Comparison of ENCODE assay signal across 30 cellular contexts in genomic region chr15:39041979-39042485, GRCh38.
"Had no signal": no experiment of that assay in that cellular context is flagged by ENCODE, and none has a peak within 500 bp of the region (broad histone marks: within the 10 kb centered on the region; RNA-seq: fewer than 3 reads in every experiment).

No MANE protein-coding gene starts in this region.

- DNase-seq: dorsolateral prefrontal cortex; effector CD4-positive, alpha-beta T cell; foreskin fibroblast; gastrocnemius medialis; head of caudate nucleus; kidney; left cardiac atrium; left lung; mesenchymal stem cell; mucosa of descending colon; naive B cell; nucleus accumbens; right cardiac atrium; sigmoid colon; spleen; stimulated activated CD4-positive, alpha-beta T cell treated with anti-CD3 and anti-CD28 coated beads, Interleukin-4, amount 100 ng/mL, for 4 hours; stimulated activated naive CD8-positive, alpha-beta T cell treated with anti-CD3 and anti-CD28 coated beads, Interleukin-15, Interleukin-2, amounts not matched to agents 100 U/mL and 50 U/mL, for 24 hours; substantia nigra; testis; tibial artery had no signal

- H3K27ac ChIP-seq: dorsolateral prefrontal cortex, epithelial cell of prostate, gastrocnemius medialis, hepatocyte, left lung, prostate gland, sigmoid colon, skin epidermis, spleen, testis, tibial artery had no signal

- H3K27ac Mint-ChIP-seq: mesothelial cell of epicardium; naive B cell; natural killer cell treated with Interleukin-12 subunit alpha and Interleukin-12 subunit beta and Interleukin-15 and Interleukin-18, amount 100 ng/mL, for 72 hours; stimulated activated memory B cell treated with anti-CD40 and anti-IgM and Interleukin-4, amounts not matched to agents 10 μg/mL and 1 μg/mL and 100 μg/mL, for 72 hours; type B pancreatic cell had no signal

- H3K4me1 ChIP-seq: gastrocnemius medialis, left lung, prostate gland, sigmoid colon, spleen, testis, tibial artery had no signal

- H2AFZ ChIP-seq: hepatocyte had no signal

- H3K9me3 ChIP-seq: gastrocnemius medialis, left lung, mucosa of descending colon, prostate gland, spleen, testis, tibial artery had no signal

- H3K4me2 ChIP-seq: hepatocyte had no signal

- H3K4me3 Mint-ChIP-seq: mesothelial cell of epicardium; naive B cell; natural killer cell treated with Interleukin-12 subunit alpha and Interleukin-12 subunit beta and Interleukin-15 and Interleukin-18, amount 100 ng/mL, for 72 hours; stimulated activated memory B cell treated with anti-CD40 and anti-IgM and Interleukin-4, amounts not matched to agents 10 μg/mL and 1 μg/mL and 100 μg/mL, for 72 hours; type B pancreatic cell had no signal

- H3K4me3 ChIP-seq: dorsolateral prefrontal cortex, gastrocnemius medialis, hepatocyte, left lung, mucosa of descending colon, prostate gland, sigmoid colon, skin epidermis, spleen, testis, tibial artery had no signal

- H3K9me3 Mint-ChIP-seq: natural killer cell treated with Interleukin-12 subunit alpha and Interleukin-12 subunit beta and Interleukin-15 and Interleukin-18, amount 100 ng/mL, for 72 hours; type B pancreatic cell had no signal

- H3K36me3 Mint-ChIP-seq: mesothelial cell of epicardium; naive B cell; natural killer cell treated with Interleukin-12 subunit alpha and Interleukin-12 subunit beta and Interleukin-15 and Interleukin-18, amount 100 ng/mL, for 72 hours; stimulated activated memory B cell treated with anti-CD40 and anti-IgM and Interleukin-4, amounts not matched to agents 10 μg/mL and 1 μg/mL and 100 μg/mL, for 72 hours; type B pancreatic cell had no signal

- ATAC-seq: esophagus mucosa; gastrocnemius medialis; left cardiac atrium; natural killer cell treated with Interleukin-12 subunit alpha and Interleukin-12 subunit beta and Interleukin-15 and Interleukin-18, amount 100 ng/mL, for 72 hours; right cardiac atrium; stimulated activated memory B cell treated with anti-CD40 and anti-IgM and Interleukin-4, amounts not matched to agents 10 μg/mL and 1 μg/mL and 100 μg/mL, for 72 hours; stimulated activated naive CD8-positive, alpha-beta T cell treated with anti-CD3 and anti-CD28 coated beads, Interleukin-15, Interleukin-2, amounts not matched to agents 100 U/mL and 50 U/mL, for 24 hours had no signal

- H3K27me3 Mint-ChIP-seq: stimulated activated memory B cell treated with anti-CD40 and anti-IgM and Interleukin-4, amounts not matched to agents 10 μg/mL and 1 μg/mL and 100 μg/mL, for 72 hours; type B pancreatic cell had no signal

- H3K4me1 Mint-ChIP-seq: mesothelial cell of epicardium; naive B cell; stimulated activated memory B cell treated with anti-CD40 and anti-IgM and Interleukin-4, amounts not matched to agents 10 μg/mL and 1 μg/mL and 100 μg/mL, for 72 hours had no signal

- FAIRE-seq: colon, kidney had no signal

- H3K36me3 ChIP-seq: gastrocnemius medialis, left lung, prostate gland, sigmoid colon, spleen, tibial artery had no signal

- H3K79me2 ChIP-seq: hepatocyte had no signal

- H3K27me3 ChIP-seq: gastrocnemius medialis, hepatocyte, left lung, sigmoid colon, testis, tibial artery had no signal
